Comparison of ENCODE assay signal across 17 cellular contexts in genomic region chr10:131617113-131617877, GRCh38.
"Had no signal": no experiment of that assay in that cellular context is flagged by ENCODE, and none has a peak within 500 bp of the region (broad histone marks: within the 10 kb centered on the region; RNA-seq: fewer than 3 reads in every experiment).

No MANE protein-coding gene starts in this region.

- H3K36me3 ChIP-seq: cardiac muscle cell, ovary, upper lobe of right lung had no signal

- H3K79me2 ChIP-seq: hepatocyte had no signal

- H3K4me3 ChIP-seq: cardiac muscle cell, hepatocyte, lung, ovary, upper lobe of right lung had no signal

- H3K4me2 ChIP-seq: hepatocyte had no signal

- H3K27me3 ChIP-seq: cardiac muscle cell, hepatocyte, ovary, upper lobe of right lung had no signal

- H3K27ac ChIP-seq: cardiac muscle cell, hepatocyte, ovary, upper lobe of right lung had no signal

- ATAC-seq: left colon; sciatic nerve; stimulated activated naive B cell treated with anti-CD40 and anti-IgM and Interleukin-4, amounts not matched to agents 10 μg/mL and 1 μg/mL and 100 μg/mL, for 72 hours; upper lobe of right lung had no signal

- H2AFZ ChIP-seq: hepatocyte had no signal

- H3K9me3 ChIP-seq: ovary, upper lobe of right lung had no signal

- H3K4me1 ChIP-seq: upper lobe of right lung had no signal

- DNase-seq: activated B cell treated with CpG ODN at 0.5 μM for 24 hours; activated CD4-positive, alpha-beta T cell treated with anti-CD3 and anti-CD28 coated beads for 48 hours; activated T-cell treated with anti-CD3 and anti-CD28 coated beads for 4 hours; amygdala; dermis blood vessel endothelial cell; effector memory CD4-positive, alpha-beta T cell; foreskin fibroblast; left colon; ovary; stimulated activated naive B cell treated with anti-CD40 and anti-IgM and Interleukin-4, amounts not matched to agents 10 μg/mL and 1 μg/mL and 100 μg/mL, for 72 hours; T-helper 1 cell; T-helper 9 cell; upper lobe of right lung had no signal
